8 cellular contexts compared by ENCODE assay signal in the genomic region with DNA sequence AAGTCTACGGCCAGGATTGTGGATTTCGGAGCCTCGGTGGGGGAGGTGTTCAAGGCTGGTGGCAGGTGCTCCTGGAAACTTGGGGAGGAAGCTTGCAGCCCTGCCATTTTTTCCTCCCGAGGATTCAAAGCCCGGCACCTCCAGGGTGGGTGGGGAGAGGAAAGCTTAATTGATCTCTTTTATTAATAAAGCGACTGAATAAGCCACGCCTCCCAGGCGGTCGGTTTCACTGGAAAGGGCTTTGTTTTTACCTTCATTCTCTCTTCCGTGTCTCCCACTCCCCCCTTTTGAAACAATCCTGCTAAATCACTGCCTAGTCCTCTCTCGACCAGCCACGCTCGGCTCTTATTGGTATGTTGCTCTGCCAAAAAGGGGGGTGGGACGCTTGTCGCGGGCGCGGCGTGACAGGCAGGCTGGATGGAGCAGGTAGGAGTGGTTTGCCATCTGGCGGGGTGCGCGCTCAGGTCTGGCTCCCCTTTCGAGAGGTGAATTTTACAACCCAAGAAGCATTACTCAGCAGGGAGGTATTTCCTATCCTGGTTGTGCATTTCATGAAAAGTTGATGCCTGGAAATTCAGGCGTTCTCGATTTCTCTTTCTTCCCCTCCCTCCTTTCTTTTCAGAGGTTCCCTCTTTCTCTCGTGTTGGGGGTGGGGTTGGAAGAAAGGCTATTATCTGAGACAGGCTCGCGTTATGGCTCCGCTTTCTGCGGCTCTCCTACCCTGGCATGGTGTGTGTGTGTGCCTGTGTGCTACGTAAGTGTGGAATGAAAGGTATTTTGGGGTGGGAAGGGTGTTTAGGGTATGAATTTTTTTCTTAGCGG. TPM values are rescaled to one million over a fixed set of nuclear protein-coding genes. Genes with fewer than 3 reads are reported as not detected.
A peak's percentile ranks its signal among the peaks of the same experiment; 100 is the strongest.
DNase-seq lines count a peak whose midpoint lies in the region; ATAC-seq, FAIRE-seq and TF ChIP-seq lines count a peak whose summit lies in the region.

No MANE protein-coding gene starts in this region.

- peak overlapping the region; percentile 86 for H2AFZ ChIP-seq in keratinocyte (ENCODE audit: control insufficient read depth, low read length)

- no peaks in the 10 kb centered on the region for H3K9me3 ChIP-seq in keratinocyte (ENCODE audit: control insufficient read depth, low read depth, low read length)

- H4K20me1 ChIP-seq in keratinocyte (ENCODE audit: control insufficient read depth, extremely low read depth, insufficient read depth, low read length): no peaks in the 10 kb centered on the region

- in situ Hi-C loops in brain microvascular endothelial cell (cut with HindIII; ENCODE audit: low pct_ligation_motif_present, low sequenced_read_pairs): no loop called here

- no peaks in the 10 kb centered on the region for H3K9me1 ChIP-seq in keratinocyte (ENCODE audit: control insufficient read depth, extremely low read depth, insufficient read depth, low read length)

- DNase-seq in DMS53 (lab: John Stamatoyannopoulos, UW) (peak; percentile 85), M059J (ENCODE audit: low read depth) (peak; percentile 83), T-helper 2 cell (peak in 4 of 5 experiments; percentile 5 to 41 (median 14)), brain microvascular endothelial cell (no peak), keratinocyte (ENCODE audit: low read depth, low spot score) (peak; percentile 35)
- peak; percentile 4 to 14 (median 8) for DNase-seq in stimulated activated CD4-positive, alpha-beta T cell treated with anti-CD3 and anti-CD28 coated beads, Interleukin-12 subunit alpha, Interleukin-12 subunit beta, amount 100 ng/mL, for 48 hours (ENCODE audit: low read depth in 2 of 3, low spot score in 1 of 3)

- peaks cover 35% of the 10 kb centered on the region for H3K4me1 ChIP-seq in keratinocyte (ENCODE audit: control insufficient read depth, extremely low read depth, insufficient read depth, low read length)

- FAIRE-seq in keratinocyte (lab: Jason Lieb, UNC): peak; percentile 67

- H3K27me3 ChIP-seq in brain microvascular endothelial cell (replicated peaks) (no peaks in the 10 kb centered on the region), keratinocyte (ENCODE audit: control insufficient read depth, extremely low read depth, insufficient read depth, low read length) (no peaks in the 10 kb centered on the region)

- H3K9ac ChIP-seq in keratinocyte (ENCODE audit: control insufficient read depth, extremely low read depth, insufficient read depth, low read length): peak overlapping the region; percentile 75

- H3K79me2 ChIP-seq in keratinocyte (ENCODE audit: control insufficient read depth, insufficient read depth, low read length): peaks cover 35% of the 10 kb centered on the region

- no peaks in the 10 kb centered on the region for H3K36me3 ChIP-seq in brain microvascular endothelial cell (replicated peaks)
- H3K36me3 ChIP-seq in keratinocyte (ENCODE audit: control insufficient read depth in 2 of 2, extremely low read depth in 1 of 2, insufficient read depth in 2 of 2, low read length in 2 of 2): no peaks in the 10 kb centered on the region

- peak overlapping the region; percentile 99 for H3K4me2 ChIP-seq in keratinocyte (ENCODE audit: control insufficient read depth, extremely low read depth, insufficient read depth, low read depth, low read length)

- dilution Hi-C loops in keratinocyte (cut with MboI; ENCODE audit: extremely low pct_ligation_motif_present, low sequenced_read_pairs): loop anchor here (25.0 kb wide), 1 partner anchor 158 kb away; no protein-coding TSS in a partner anchor

- TF ChIP-seq CTCF in brain microvascular endothelial cell (IDR thresholded peaks at IDR 0.05; ENCODE audit: low read depth, low read length, missing control alignments) (no peak), keratinocyte (optimal IDR thresholded peaks at IDR 0.05 in 1 of 3, IDR thresholded peaks at IDR 0.05 in 1 of 3, conservative IDR thresholded peaks at IDR 0.05 in 1 of 3; ENCODE audit: extremely low read depth in 1 of 3, insufficient read depth in 2 of 3, low read length in 3 of 3) (peak in 2 of 3 experiments; percentile 4 to 18)

- no peak overlapping the region for H3K27ac ChIP-seq in brain microvascular endothelial cell
- H3K27ac ChIP-seq in keratinocyte (ENCODE audit: control insufficient read depth, insufficient read depth, low read length): peak overlapping the region; percentile 84

- H3K4me3 ChIP-seq in brain microvascular endothelial cell (ENCODE audit: low read depth, low read length) (peak overlapping the region; percentile 72), keratinocyte (ENCODE audit: control insufficient read depth in 2 of 3, extremely low read depth in 1 of 3, insufficient read depth in 2 of 3, low read depth in 1 of 3, low read length in 3 of 3) (peak overlapping the region; percentile 51 to 86 (median 69))

- ATAC-seq in GM18861 (IDR thresholded peaks at IDR 0.05; ENCODE audit: unreplicated experiment): no peak
- no peak for ATAC-seq in HG02571 (IDR thresholded peaks at IDR 0.05; ENCODE audit: unreplicated experiment)

RNA-seq across cellular contexts. Expression of gene NEDD4L, which starts 1.4 kb away (rescaled TPM):
- 39.1 and 54.1 TPM in 2 replicates for total RNA-seq in M059J (2014; rRNA removed; shearing (Covaris generic))
- polyA plus RNA-seq in keratinocyte: 27.3 to 80.8 TPM (median 52.6 TPM) in 3 replicates
- 109 TPM for polyA plus RNA-seq in keratinocyte (2011; ENCODE audit: low read depth)
- 39.3 and 48.6 TPM in 2 replicates for polyA plus RNA-seq in keratinocyte (2011; cell fraction: cytosol; rRNA removed)
- polyA plus RNA-seq in keratinocyte (2011; cell fraction: nucleus; rRNA removed): 117 and 140 TPM in 2 replicates
- 77.8 and 96.4 TPM in 2 replicates for polyA plus RNA-seq in keratinocyte (2012; ENCODE audit: low replicate concordance)
- 65.0 to 149 TPM (median 125 TPM) in 3 replicates for polyA minus RNA-seq in keratinocyte
- polyA minus RNA-seq in keratinocyte (2011; cell fraction: cytosol; rRNA and poly(A)+ RNA removed): 26.9 TPM
- polyA minus RNA-seq in keratinocyte (2011; cell fraction: nucleus; rRNA and poly(A)+ RNA removed): 108 and 202 TPM in 2 replicates
